17 cellular contexts compared by ENCODE assay signal in the genomic region with DNA sequence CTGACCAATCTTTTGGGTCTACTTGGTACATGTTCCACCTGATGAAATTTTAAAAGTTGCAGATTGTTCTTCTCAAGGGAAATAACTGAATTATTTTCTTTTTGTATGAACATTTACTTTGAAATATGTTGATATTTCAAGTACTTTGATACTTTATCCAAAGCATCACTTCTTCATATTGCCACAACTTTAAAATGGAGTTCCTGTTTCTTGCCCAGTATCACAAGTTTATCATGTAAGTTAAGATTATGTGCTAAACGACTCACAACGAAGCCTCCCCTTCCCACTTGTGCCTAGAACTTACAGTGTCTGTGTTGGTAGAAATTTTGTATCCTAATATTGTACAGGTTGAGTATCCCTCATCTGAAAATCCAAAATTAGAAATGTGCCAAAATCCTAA.
"Had no signal": no experiment of that assay in that cellular context is flagged by ENCODE, and none has a peak within 500 bp of the region (broad histone marks: within the 10 kb centered on the region; RNA-seq: fewer than 3 reads in every experiment).

No MANE protein-coding gene starts in this region.

- H3K4me3 ChIP-seq: ascending aorta, gastroesophageal sphincter, heart right ventricle, lower lobe of right lung, right atrium auricular region, skin epidermis, transverse colon had no signal

- ATAC-seq: gastroesophageal sphincter; stimulated activated naive CD8-positive, alpha-beta T cell treated with anti-CD3 and anti-CD28 coated beads, Interleukin-15, Interleukin-2, amounts not matched to agents 100 U/mL and 50 U/mL, for 24 hours had no signal

- H3K9me3 ChIP-seq: ascending aorta, gastroesophageal sphincter, heart right ventricle, lower lobe of right lung, right atrium auricular region, transverse colon had no signal

- H3K36me3 ChIP-seq: ascending aorta, gastroesophageal sphincter, heart right ventricle, lower lobe of right lung, right atrium auricular region, transverse colon had no signal

- DNase-seq: activated CD4-positive, alpha-beta T cell treated with anti-CD3 and anti-CD28 coated beads for 1 hour; activated CD4-positive, alpha-beta T cell treated with anti-CD3 and anti-CD28 coated beads, Interleukin-2, amount 50 U/mL, for 4 hours; activated naive CD4-positive, alpha-beta T cell treated with anti-CD3 and anti-CD28 coated beads for 36 hours; activated T-cell treated with anti-CD3 and anti-CD28 coated beads for 4 hours; erythroblast; left cardiac atrium; lower lobe of right lung; nephron progenitor cell; occipital lobe; stimulated activated CD4-positive, alpha-beta T cell treated with anti-CD3 and anti-CD28 coated beads, Interleukin-4, amount 100 ng/mL, for 24 hours; stimulated activated naive CD8-positive, alpha-beta T cell treated with anti-CD3 and anti-CD28 coated beads, Interleukin-15, Interleukin-2, amounts not matched to agents 100 U/mL and 50 U/mL, for 24 hours; transverse colon had no signal

- H3K27ac ChIP-seq: ascending aorta, gastroesophageal sphincter, lower lobe of right lung had no signal

- H3K27me3 ChIP-seq: ascending aorta, gastroesophageal sphincter, heart right ventricle, right atrium auricular region, transverse colon had no signal
